In genomic region chr12:13255792-13256704, GRCh38 we compare ENCODE assay signal across 8 cellular contexts. TPM values are rescaled to one million over a fixed set of nuclear protein-coding genes. Genes with fewer than 3 reads are reported as not detected.
DNase-seq lines count a peak whose midpoint lies in the region; ATAC-seq and TF ChIP-seq lines count a peak whose summit lies in the region.

No MANE protein-coding gene starts in this region.

- H3K9me3 ChIP-seq in RWPE2 (ENCODE audit: severe bottlenecking), result no peaks in the 10 kb centered on the region

- H3K4me3 ChIP-seq in RWPE2 (ENCODE audit: severe bottlenecking) (no peak overlapping the region), fibroblast of pulmonary artery (replicated peaks; ENCODE audit: low read depth, low read length) (peak overlapping the region; percentile 36)

- peaks cover 3% of the 10 kb centered on the region for H3K27me3 Mint-ChIP-seq in nephron (ENCODE audit: low read depth)

- peaks cover 47% of the 10 kb centered on the region for H3K4me1 Mint-ChIP-seq in nephron

- peak overlapping the region; percentile 67 to 82 (median 75) for H3K27ac Mint-ChIP-seq in nephron

- peak overlapping the region; percentile 72 to 80 (median 73) for H3K4me3 Mint-ChIP-seq in nephron

- DNase-seq in DMS79 (lab: John Stamatoyannopoulos, UW) (peak; percentile 89), LHCN-M2 (ENCODE audit: low read depth) (peak; percentile 93), RWPE2 (ENCODE audit: low spot score) (peak; percentile 66), fibroblast of pulmonary artery (ENCODE audit: low read depth) (peak; percentile 96)
- DNase-seq in activated T-helper 9 cell treated with anti-CD3 and anti-CD28 coated beads, Interleukin-2, amount 50 U/mL, for 16 hours (ENCODE audit: low read depth), result peak; percentile 67
- peak; percentile 28 to 71 (median 60) for DNase-seq in stimulated activated naive CD4-positive, alpha-beta T cell (lab: John Stamatoyannopoulos, UW)

- peak; percentile 98 for ATAC-seq in GM21786 (IDR thresholded peaks at IDR 0.05; ENCODE audit: unreplicated experiment)
- peak; percentile 99 for ATAC-seq in RWPE2 (ENCODE audit: low read depth)

- TF ChIP-seq CTCF in RWPE2 (IDR thresholded peaks at IDR 0.05; ENCODE audit: poor library complexity, severe bottlenecking) (peak; percentile 85), fibroblast of pulmonary artery (IDR thresholded peaks at IDR 0.05; ENCODE audit: low read length, missing control alignments) (no peak), nephron (IDR thresholded peaks at IDR 0.05; ENCODE audit: unreplicated experiment in 3 of 3) (peak; percentile 98 to 99 (median 98))

- no peaks in the 10 kb centered on the region for H3K27me3 ChIP-seq in RWPE2 (ENCODE audit: insufficient read depth, poor library complexity, severe bottlenecking)

- H3K9me3 Mint-ChIP-seq in nephron, result no peaks in the 10 kb centered on the region

- H3K4me1 ChIP-seq in RWPE2 (ENCODE audit: insufficient read depth, poor library complexity, severe bottlenecking), result no peaks in the 10 kb centered on the region

- no peaks in the 10 kb centered on the region for H3K36me3 ChIP-seq in RWPE2 (ENCODE audit: low read depth)

- H3K27ac ChIP-seq in RWPE2 (ENCODE audit: poor library complexity, severe bottlenecking), result no peak overlapping the region

- no peaks in the 10 kb centered on the region for H3K36me3 Mint-ChIP-seq in nephron (ENCODE audit: low read depth)

RNA-seq across cellular contexts. Expression of gene EMP1, which starts 59.5 kb away (rescaled TPM):
- total RNA-seq in LHCN-M2 (2014; rRNA removed), result 590 and 679 TPM in 2 replicates
- polyA plus RNA-seq in LHCN-M2 (2012), result 194 TPM
